In the genomic region with DNA sequence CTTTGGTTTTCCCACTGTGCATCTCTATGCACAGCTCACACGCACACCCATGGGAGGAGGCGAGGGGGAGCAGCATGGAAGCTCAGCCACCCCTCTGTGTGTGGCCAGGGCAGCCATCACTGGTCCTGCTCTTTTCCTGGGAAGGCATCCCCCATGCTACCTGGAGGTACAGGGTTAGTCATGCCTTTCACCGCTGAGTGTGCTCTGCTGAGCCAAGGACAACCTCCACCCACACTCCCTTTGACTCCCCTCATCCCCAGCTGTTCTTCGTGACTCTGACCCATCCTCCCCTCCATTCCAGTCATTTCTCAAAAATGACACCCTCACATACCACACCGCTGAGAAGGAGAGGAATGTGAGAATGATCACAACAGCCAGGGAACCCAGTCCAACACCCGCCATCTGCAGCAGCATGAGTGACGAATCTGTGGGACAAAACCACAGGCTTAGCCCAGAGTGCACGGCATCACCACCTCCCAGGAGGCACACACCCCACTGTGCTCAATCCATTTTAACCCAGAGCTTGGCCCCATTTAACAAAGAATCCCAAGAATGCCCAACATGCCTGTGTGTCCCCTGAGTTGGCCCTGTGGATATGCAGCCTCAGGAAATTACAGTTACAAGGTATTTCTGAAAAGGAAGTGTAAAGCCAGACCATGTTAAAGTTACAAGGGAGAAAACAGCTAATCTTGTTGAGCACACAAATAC, we compare ENCODE assay signal across 9 cellular contexts.
DNase-seq lines count a peak whose midpoint lies in the region; FAIRE-seq and TF ChIP-seq lines count a peak whose summit lies in the region.
"Had no signal": no experiment of that assay in that cellular context is flagged by ENCODE, and none has a peak within 500 bp of the region (broad histone marks: within the 10 kb centered on the region; RNA-seq: fewer than 3 reads in every experiment).

No MANE protein-coding gene starts in this region.

- peak; percentile 100 for DNase-seq in RCC 7860 (ENCODE audit: low spot score)
- DNase-seq in fibroblast of peridontal ligament (ENCODE audit: extremely low read depth), result peak; percentile 100
- peak; percentile 93 for DNase-seq in osteocyte (ENCODE audit: extremely low spot score, unreplicated experiment)
- no peak for DNase-seq in small intestine
- DNase-seq in DMS153 (lab: John Stamatoyannopoulos, UW), result no peak
- no peak for DNase-seq in NCI-H2171 (lab: John Stamatoyannopoulos, UW)
- DNase-seq in stimulated activated CD4-positive, alpha-beta T cell treated with anti-CD3 and anti-CD28 coated beads, Interleukin-2, amount 100 ng/mL, for 24 hours, result no peak
- DNase-seq: stimulated activated CD4-positive, alpha-beta T cell treated with anti-CD3 and anti-CD28 coated beads, Interleukin-4, amount 100 ng/mL, for 4 hours had no signal

- no peaks in the 10 kb centered on the region for H3K27me3 Mint-ChIP-seq in osteocyte (ENCODE audit: unreplicated experiment)

- no peak overlapping the region for H3K4me3 ChIP-seq in small intestine (ENCODE audit: low read depth in 1 of 2, low read length in 2 of 2)

- H3K9me3 ChIP-seq in small intestine (ENCODE audit: control insufficient read depth, low read depth), result no peaks in the 10 kb centered on the region

- H3K36me3 ChIP-seq in small intestine (ENCODE audit: control insufficient read depth in 2 of 2, insufficient read depth in 2 of 2, low read length in 2 of 2), result peaks cover 0 to 2% of the 10 kb centered on the region in 2 donors

- no peak overlapping the region for H3K27ac ChIP-seq in small intestine (ENCODE audit: low read depth in 1 of 2, low read length in 1 of 2)

- peaks cover 87% of the 10 kb centered on the region for H3K4me1 Mint-ChIP-seq in osteocyte (ENCODE audit: unreplicated experiment)

- peaks cover 9% of the 10 kb centered on the region for H3K9me3 Mint-ChIP-seq in osteocyte (ENCODE audit: unreplicated experiment)

- no peak for TF ChIP-seq CTCF in osteocyte (IDR thresholded peaks at IDR 0.05)

- no peaks in the 10 kb centered on the region for H3K4me1 ChIP-seq in small intestine (ENCODE audit: control insufficient read depth in 2 of 2, insufficient read depth in 1 of 2, low read depth in 1 of 2, low read length in 1 of 2)

- no peak overlapping the region for H3K4me3 Mint-ChIP-seq in osteocyte (ENCODE audit: unreplicated experiment)

- peaks cover 5% of the 10 kb centered on the region for H3K36me3 Mint-ChIP-seq in osteocyte (ENCODE audit: unreplicated experiment)

- peak overlapping the region; percentile 90 for H3K27ac Mint-ChIP-seq in osteocyte (ENCODE audit: unreplicated experiment)

- H3K27me3 ChIP-seq in small intestine (ENCODE audit: control insufficient read depth in 2 of 2, insufficient read depth in 2 of 2, low read length in 2 of 2), result no peaks in the 10 kb centered on the region

- 81 to 94% (median 93%) methylated on average over 8 of the region's 8 CpGs for WGBS in small intestine, 3 donors

- FAIRE-seq in G401.6 (lab: Jason Lieb, UNC) (peak; percentile 99), RCC 7860 (lab: Jason Lieb, UNC) (peak; percentile 98), small intestine (lab: Jason Lieb, UNC) (no peak)

Comparison
In these comparisons a context has a peak if more than half of its experiments do, and no peak if none do; other contexts are left out.
1. DNase-seq: peak in RCC 7860 (single experiment), fibroblast of peridontal ligament (single experiment) and osteocyte (single experiment); none in small intestine (single experiment), DMS153 (single experiment), NCI-H2171 (single experiment) and stimulated activated CD4-positive, alpha-beta T cell treated with anti-CD3 and anti-CD28 coated beads, Interleukin-2, amount 100 ng/mL, for 24 hours (0 of 2).